Comparison of ENCODE assay signal across 1 cellular context in the genomic region with DNA sequence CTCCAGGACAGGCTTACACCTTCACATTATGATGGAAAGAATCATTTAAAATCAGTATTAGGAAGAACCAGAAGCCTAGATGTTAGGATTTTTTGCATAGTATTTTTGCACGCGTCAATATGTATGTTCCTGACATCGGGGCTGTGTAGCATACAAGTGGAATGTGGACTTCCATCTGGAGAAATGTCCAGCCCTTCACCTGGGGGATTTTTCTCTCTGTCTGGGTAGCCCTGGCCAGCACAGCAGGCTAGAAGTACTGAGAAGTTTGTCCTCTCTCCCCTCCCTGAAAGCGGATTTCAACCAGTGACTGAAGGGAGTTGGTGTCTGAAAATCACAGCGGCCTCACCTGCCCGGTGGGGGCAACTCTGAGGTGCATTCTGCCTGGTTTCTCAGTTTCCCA.
TF ChIP-seq lines count a peak whose summit lies in the region.

No MANE protein-coding gene starts in this region.

TF ChIP-seq in GM23338, 12 proteins besides CTCF, POLR2A, EP300 and RAD21 (continued from another document):
- TF ChIP-seq, protein P1, sequence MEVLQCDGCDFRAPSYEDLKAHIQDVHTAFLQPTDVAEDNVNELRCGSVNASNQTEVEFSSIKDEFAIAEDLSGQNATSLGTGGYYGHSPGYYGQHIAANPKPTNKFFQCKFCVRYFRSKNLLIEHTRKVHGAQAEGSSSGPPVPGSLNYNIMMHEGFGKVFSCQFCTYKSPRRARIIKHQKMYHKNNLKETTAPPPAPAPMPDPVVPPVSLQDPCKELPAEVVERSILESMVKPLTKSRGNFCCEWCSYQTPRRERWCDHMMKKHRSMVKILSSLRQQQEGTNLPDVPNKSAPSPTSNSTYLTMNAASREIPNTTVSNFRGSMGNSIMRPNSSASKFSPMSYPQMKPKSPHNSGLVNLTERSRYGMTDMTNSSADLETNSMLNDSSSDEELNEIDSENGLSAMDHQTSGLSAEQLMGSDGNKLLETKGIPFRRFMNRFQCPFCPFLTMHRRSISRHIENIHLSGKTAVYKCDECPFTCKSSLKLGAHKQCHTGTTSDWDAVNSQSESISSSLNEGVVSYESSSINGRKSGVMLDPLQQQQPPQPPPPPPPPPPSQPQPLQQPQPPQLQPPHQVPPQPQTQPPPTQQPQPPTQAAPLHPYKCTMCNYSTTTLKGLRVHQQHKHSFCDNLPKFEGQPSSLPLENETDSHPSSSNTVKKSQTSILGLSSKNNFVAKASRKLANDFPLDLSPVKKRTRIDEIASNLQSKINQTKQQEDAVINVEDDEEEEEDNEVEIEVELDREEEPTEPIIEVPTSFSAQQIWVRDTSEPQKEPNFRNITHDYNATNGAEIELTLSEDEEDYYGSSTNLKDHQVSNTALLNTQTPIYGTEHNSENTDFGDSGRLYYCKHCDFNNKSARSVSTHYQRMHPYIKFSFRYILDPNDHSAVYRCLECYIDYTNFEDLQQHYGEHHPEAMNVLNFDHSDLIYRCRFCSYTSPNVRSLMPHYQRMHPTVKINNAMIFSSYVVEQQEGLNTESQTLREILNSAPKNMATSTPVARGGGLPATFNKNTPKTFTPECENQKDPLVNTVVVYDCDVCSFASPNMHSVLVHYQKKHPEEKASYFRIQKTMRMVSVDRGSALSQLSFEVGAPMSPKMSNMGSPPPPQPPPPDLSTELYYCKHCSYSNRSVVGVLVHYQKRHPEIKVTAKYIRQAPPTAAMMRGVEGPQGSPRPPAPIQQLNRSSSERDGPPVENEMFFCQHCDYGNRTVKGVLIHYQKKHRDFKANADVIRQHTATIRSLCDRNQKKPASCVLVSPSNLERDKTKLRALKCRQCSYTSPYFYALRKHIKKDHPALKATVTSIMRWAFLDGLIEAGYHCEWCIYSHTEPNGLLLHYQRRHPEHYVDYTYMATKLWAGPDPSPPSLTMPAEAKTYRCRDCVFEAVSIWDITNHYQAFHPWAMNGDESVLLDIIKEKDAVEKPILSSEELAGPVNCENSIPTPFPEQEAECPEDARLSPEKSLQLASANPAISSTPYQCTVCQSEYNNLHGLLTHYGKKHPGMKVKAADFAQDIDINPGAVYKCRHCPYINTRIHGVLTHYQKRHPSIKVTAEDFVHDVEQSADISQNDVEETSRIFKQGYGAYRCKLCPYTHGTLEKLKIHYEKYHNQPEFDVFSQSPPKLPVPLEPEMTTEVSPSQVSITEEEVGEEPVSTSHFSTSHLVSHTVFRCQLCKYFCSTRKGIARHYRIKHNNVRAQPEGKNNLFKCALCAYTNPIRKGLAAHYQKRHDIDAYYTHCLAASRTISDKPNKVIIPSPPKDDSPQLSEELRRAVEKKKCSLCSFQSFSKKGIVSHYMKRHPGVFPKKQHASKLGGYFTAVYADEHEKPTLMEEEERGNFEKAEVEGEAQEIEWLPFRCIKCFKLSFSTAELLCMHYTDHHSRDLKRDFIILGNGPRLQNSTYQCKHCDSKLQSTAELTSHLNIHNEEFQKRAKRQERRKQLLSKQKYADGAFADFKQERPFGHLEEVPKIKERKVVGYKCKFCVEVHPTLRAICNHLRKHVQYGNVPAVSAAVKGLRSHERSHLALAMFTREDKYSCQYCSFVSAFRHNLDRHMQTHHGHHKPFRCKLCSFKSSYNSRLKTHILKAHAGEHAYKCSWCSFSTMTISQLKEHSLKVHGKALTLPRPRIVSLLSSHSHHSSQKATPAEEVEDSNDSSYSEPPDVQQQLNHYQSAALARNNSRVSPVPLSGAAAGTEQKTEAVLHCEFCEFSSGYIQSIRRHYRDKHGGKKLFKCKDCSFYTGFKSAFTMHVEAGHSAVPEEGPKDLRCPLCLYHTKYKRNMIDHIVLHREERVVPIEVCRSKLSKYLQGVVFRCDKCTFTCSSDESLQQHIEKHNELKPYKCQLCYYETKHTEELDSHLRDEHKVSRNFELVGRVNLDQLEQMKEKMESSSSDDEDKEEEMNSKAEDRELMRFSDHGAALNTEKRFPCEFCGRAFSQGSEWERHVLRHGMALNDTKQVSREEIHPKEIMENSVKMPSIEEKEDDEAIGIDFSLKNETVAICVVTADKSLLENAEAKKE (CRISPR knock-in tag; IDR thresholded peaks at IDR 0.05): no peak
- TF ChIP-seq EZH2 (IDR thresholded peaks at IDR 0.05; ENCODE audit: low read depth, unreplicated experiment): no peak
- no peak for TF ChIP-seq EZH2phosphoT487 (IDR thresholded peaks at IDR 0.05; ENCODE audit: unreplicated experiment)
- TF ChIP-seq STAT1 (IDR thresholded peaks at IDR 0.05; ENCODE audit: unreplicated experiment): no peak
- no peak for TF ChIP-seq CREB1 (CRISPR knock-in tag; IDR thresholded peaks at IDR 0.05; ENCODE audit: low read depth)
- TF ChIP-seq NANOG (IDR thresholded peaks at IDR 0.05; ENCODE audit: borderline replicate concordance): no peak
- TF ChIP-seq ZNF331 (CRISPR knock-in tag; IDR thresholded peaks at IDR 0.05; ENCODE audit: low read depth): no peak
- TF ChIP-seq, protein P2, sequence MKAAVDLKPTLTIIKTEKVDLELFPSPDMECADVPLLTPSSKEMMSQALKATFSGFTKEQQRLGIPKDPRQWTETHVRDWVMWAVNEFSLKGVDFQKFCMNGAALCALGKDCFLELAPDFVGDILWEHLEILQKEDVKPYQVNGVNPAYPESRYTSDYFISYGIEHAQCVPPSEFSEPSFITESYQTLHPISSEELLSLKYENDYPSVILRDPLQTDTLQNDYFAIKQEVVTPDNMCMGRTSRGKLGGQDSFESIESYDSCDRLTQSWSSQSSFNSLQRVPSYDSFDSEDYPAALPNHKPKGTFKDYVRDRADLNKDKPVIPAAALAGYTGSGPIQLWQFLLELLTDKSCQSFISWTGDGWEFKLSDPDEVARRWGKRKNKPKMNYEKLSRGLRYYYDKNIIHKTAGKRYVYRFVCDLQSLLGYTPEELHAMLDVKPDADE (IDR thresholded peaks at IDR 0.05): no peak
